1 cellular context compared by ENCODE assay signal in the genomic region with DNA sequence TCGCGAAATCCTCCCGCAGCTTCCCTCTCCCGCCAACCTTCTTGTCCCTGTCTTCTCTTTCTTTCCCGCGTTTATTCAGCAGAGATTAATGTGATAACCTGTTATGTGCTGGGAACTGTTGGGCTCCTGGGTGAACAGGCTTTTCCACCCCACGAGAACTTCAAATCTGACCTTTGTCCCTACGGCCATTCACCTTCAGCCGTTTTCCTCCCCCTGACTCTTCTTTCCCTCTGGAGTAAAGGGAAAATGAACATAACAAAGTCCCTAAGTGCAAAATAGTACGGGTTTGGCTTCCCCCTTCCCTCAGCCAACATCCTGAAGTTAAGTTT.
TF ChIP-seq lines count a peak whose summit lies in the region.

No MANE protein-coding gene starts in this region.

TF ChIP-seq in HepG2, 621 proteins besides CTCF, POLR2A, EP300 and RAD21 (continues in another document):
- TF ChIP-seq, protein P1, sequence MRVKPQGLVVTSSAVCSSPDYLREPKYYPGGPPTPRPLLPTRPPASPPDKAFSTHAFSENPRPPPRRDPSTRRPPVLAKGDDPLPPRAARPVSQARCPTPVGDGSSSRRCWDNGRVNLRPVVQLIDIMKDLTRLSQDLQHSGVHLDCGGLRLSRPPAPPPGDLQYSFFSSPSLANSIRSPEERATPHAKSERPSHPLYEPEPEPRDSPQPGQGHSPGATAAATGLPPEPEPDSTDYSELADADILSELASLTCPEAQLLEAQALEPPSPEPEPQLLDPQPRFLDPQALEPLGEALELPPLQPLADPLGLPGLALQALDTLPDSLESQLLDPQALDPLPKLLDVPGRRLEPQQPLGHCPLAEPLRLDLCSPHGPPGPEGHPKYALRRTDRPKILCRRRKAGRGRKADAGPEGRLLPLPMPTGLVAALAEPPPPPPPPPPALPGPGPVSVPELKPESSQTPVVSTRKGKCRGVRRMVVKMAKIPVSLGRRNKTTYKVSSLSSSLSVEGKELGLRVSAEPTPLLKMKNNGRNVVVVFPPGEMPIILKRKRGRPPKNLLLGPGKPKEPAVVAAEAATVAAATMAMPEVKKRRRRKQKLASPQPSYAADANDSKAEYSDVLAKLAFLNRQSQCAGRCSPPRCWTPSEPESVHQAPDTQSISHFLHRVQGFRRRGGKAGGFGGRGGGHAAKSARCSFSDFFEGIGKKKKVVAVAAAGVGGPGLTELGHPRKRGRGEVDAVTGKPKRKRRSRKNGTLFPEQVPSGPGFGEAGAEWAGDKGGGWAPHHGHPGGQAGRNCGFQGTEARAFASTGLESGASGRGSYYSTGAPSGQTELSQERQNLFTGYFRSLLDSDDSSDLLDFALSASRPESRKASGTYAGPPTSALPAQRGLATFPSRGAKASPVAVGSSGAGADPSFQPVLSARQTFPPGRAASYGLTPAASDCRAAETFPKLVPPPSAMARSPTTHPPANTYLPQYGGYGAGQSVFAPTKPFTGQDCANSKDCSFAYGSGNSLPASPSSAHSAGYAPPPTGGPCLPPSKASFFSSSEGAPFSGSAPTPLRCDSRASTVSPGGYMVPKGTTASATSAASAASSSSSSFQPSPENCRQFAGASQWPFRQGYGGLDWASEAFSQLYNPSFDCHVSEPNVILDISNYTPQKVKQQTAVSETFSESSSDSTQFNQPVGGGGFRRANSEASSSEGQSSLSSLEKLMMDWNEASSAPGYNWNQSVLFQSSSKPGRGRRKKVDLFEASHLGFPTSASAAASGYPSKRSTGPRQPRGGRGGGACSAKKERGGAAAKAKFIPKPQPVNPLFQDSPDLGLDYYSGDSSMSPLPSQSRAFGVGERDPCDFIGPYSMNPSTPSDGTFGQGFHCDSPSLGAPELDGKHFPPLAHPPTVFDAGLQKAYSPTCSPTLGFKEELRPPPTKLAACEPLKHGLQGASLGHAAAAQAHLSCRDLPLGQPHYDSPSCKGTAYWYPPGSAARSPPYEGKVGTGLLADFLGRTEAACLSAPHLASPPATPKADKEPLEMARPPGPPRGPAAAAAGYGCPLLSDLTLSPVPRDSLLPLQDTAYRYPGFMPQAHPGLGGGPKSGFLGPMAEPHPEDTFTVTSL (CRISPR knock-in tag; IDR thresholded peaks at IDR 0.05; ENCODE audit: borderline replicate concordance): 0 out of 2 replicates have a peak, but pooled peaks have one; percentile 8
- peak; percentile 29; the same call in 1 of the 2 replicates for TF ChIP-seq NR2F2 (IDR thresholded peaks at IDR 0.05; ENCODE audit: borderline replicate concordance, low read depth)
- TF ChIP-seq, protein P2, sequence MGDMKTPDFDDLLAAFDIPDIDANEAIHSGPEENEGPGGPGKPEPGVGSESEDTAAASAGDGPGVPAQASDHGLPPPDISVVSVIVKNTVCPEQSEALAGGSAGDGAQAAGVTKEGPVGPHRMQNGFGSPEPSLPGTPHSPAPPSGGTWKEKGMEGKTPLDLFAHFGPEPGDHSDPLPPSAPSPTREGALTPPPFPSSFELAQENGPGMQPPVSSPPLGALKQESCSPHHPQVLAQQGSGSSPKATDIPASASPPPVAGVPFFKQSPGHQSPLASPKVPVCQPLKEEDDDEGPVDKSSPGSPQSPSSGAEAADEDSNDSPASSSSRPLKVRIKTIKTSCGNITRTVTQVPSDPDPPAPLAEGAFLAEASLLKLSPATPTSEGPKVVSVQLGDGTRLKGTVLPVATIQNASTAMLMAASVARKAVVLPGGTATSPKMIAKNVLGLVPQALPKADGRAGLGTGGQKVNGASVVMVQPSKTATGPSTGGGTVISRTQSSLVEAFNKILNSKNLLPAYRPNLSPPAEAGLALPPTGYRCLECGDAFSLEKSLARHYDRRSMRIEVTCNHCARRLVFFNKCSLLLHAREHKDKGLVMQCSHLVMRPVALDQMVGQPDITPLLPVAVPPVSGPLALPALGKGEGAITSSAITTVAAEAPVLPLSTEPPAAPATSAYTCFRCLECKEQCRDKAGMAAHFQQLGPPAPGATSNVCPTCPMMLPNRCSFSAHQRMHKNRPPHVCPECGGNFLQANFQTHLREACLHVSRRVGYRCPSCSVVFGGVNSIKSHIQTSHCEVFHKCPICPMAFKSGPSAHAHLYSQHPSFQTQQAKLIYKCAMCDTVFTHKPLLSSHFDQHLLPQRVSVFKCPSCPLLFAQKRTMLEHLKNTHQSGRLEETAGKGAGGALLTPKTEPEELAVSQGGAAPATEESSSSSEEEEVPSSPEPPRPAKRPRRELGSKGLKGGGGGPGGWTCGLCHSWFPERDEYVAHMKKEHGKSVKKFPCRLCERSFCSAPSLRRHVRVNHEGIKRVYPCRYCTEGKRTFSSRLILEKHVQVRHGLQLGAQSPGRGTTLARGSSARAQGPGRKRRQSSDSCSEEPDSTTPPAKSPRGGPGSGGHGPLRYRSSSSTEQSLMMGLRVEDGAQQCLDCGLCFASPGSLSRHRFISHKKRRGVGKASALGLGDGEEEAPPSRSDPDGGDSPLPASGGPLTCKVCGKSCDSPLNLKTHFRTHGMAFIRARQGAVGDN (CRISPR knock-in tag; IDR thresholded peaks at IDR 0.05): no peak
- no peak for TF ChIP-seq ZNF549 (CRISPR knock-in tag; IDR thresholded peaks at IDR 0.05)
- TF ChIP-seq MEIS1 (CRISPR knock-in tag; IDR thresholded peaks at IDR 0.05; ENCODE audit: borderline replicate concordance): 0 out of 2 replicates have a peak, but pooled peaks have one; percentile 9
- TF ChIP-seq, protein P3, sequence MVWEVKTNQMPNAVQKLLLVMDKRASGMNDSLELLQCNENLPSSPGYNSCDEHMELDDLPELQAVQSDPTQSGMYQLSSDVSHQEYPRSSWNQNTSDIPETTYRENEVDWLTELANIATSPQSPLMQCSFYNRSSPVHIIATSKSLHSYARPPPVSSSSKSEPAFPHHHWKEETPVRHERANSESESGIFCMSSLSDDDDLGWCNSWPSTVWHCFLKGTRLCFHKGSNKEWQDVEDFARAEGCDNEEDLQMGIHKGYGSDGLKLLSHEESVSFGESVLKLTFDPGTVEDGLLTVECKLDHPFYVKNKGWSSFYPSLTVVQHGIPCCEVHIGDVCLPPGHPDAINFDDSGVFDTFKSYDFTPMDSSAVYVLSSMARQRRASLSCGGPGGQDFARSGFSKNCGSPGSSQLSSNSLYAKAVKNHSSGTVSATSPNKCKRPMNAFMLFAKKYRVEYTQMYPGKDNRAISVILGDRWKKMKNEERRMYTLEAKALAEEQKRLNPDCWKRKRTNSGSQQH (CRISPR knock-in tag; IDR thresholded peaks at IDR 0.05; ENCODE audit: low read depth): 0 out of 2 replicates have a peak, but pooled peaks have one; percentile 1
- TF ChIP-seq HNF4G (IDR thresholded peaks at IDR 0.05; ENCODE audit: borderline replicate concordance, low read depth, low read length): peak; percentile 70
- TF ChIP-seq HNF4G (CRISPR knock-in tag; IDR thresholded peaks at IDR 0.05; ENCODE audit: borderline replicate concordance, low read depth): no peak
- TF ChIP-seq GABPA (IDR thresholded peaks at IDR 0.05; ENCODE audit: low read depth, low read length): no peak
- TF ChIP-seq GABPA (CRISPR knock-in tag; IDR thresholded peaks at IDR 0.05; ENCODE audit: low read depth): 0 out of 2 replicates have a peak, but pooled peaks have one; percentile 22
- TF ChIP-seq, protein P4, sequence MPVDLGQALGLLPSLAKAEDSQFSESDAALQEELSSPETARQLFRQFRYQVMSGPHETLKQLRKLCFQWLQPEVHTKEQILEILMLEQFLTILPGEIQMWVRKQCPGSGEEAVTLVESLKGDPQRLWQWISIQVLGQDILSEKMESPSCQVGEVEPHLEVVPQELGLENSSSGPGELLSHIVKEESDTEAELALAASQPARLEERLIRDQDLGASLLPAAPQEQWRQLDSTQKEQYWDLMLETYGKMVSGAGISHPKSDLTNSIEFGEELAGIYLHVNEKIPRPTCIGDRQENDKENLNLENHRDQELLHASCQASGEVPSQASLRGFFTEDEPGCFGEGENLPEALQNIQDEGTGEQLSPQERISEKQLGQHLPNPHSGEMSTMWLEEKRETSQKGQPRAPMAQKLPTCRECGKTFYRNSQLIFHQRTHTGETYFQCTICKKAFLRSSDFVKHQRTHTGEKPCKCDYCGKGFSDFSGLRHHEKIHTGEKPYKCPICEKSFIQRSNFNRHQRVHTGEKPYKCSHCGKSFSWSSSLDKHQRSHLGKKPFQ (CRISPR knock-in tag; IDR thresholded peaks at IDR 0.05; ENCODE audit: insufficient replicate concordance): peak; percentile 35
- TF ChIP-seq ZNF230 (CRISPR knock-in tag; IDR thresholded peaks at IDR 0.05): no peak
- TF ChIP-seq GATAD2A (CRISPR knock-in tag; IDR thresholded peaks at IDR 0.05): peak; percentile 47; the same call in 1 of the 2 replicates
- peak; percentile 11; the same call in 1 of the 2 replicates for TF ChIP-seq NKX3-1 (CRISPR knock-in tag; IDR thresholded peaks at IDR 0.05)
- TF ChIP-seq ZNF530 (CRISPR knock-in tag; IDR thresholded peaks at IDR 0.05; ENCODE audit: low read depth): no peak
- peak; percentile 72 for TF ChIP-seq DMAP1 (CRISPR knock-in tag; IDR thresholded peaks at IDR 0.05)
- TF ChIP-seq, protein P5, sequence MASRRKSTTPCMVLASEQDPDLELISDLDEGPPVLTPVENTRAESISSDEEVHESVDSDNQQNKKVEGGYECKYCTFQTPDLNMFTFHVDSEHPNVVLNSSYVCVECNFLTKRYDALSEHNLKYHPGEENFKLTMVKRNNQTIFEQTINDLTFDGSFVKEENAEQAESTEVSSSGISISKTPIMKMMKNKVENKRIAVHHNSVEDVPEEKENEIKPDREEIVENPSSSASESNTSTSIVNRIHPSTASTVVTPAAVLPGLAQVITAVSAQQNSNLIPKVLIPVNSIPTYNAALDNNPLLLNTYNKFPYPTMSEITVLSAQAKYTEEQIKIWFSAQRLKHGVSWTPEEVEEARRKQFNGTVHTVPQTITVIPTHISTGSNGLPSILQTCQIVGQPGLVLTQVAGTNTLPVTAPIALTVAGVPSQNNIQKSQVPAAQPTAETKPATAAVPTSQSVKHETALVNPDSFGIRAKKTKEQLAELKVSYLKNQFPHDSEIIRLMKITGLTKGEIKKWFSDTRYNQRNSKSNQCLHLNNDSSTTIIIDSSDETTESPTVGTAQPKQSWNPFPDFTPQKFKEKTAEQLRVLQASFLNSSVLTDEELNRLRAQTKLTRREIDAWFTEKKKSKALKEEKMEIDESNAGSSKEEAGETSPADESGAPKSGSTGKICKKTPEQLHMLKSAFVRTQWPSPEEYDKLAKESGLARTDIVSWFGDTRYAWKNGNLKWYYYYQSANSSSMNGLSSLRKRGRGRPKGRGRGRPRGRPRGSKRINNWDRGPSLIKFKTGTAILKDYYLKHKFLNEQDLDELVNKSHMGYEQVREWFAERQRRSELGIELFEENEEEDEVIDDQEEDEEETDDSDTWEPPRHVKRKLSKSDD (CRISPR knock-in tag; IDR thresholded peaks at IDR 0.05; ENCODE audit: low read depth): 0 out of 2 replicates have a peak, but pooled peaks have one; percentile 5
- 0 out of 2 replicates have a peak, but pooled peaks have one; percentile 28 for TF ChIP-seq BRD4 (CRISPR knock-in tag; IDR thresholded peaks at IDR 0.05)
- peak; percentile 73 for TF ChIP-seq HNF4A (CRISPR knock-in tag; IDR thresholded peaks at IDR 0.05)
- TF ChIP-seq U2AF2 (IDR thresholded peaks at IDR 0.05; ENCODE audit: low read depth, low read length): no peak
- TF ChIP-seq PPARG (CRISPR knock-in tag; conservative IDR thresholded peaks at IDR 0.05): peak; percentile 50; the same call in 1 of the 2 replicates
- TF ChIP-seq NR2F6 (IDR thresholded peaks at IDR 0.05): peak; percentile 48; the same call in 1 of the 2 replicates
- no peak for TF ChIP-seq NR2F6 (CRISPR knock-in tag; IDR thresholded peaks at IDR 0.05)
- TF ChIP-seq NCOR1 (IDR thresholded peaks at IDR 0.05; ENCODE audit: borderline replicate concordance, low read length): 0 out of 2 replicates have a peak, but pooled peaks have one; percentile 11
- TF ChIP-seq ZNF136 (CRISPR knock-in tag; IDR thresholded peaks at IDR 0.05; ENCODE audit: low read depth): 0 out of 2 replicates have a peak, but pooled peaks have one; percentile 7
- TF ChIP-seq, protein P6, sequence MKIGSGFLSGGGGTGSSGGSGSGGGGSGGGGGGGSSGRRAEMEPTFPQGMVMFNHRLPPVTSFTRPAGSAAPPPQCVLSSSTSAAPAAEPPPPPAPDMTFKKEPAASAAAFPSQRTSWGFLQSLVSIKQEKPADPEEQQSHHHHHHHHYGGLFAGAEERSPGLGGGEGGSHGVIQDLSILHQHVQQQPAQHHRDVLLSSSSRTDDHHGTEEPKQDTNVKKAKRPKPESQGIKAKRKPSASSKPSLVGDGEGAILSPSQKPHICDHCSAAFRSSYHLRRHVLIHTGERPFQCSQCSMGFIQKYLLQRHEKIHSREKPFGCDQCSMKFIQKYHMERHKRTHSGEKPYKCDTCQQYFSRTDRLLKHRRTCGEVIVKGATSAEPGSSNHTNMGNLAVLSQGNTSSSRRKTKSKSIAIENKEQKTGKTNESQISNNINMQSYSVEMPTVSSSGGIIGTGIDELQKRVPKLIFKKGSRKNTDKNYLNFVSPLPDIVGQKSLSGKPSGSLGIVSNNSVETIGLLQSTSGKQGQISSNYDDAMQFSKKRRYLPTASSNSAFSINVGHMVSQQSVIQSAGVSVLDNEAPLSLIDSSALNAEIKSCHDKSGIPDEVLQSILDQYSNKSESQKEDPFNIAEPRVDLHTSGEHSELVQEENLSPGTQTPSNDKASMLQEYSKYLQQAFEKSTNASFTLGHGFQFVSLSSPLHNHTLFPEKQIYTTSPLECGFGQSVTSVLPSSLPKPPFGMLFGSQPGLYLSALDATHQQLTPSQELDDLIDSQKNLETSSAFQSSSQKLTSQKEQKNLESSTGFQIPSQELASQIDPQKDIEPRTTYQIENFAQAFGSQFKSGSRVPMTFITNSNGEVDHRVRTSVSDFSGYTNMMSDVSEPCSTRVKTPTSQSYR (CRISPR knock-in tag; IDR thresholded peaks at IDR 0.05; ENCODE audit: borderline replicate concordance): no peak
- TF ChIP-seq ELF4 (CRISPR knock-in tag; IDR thresholded peaks at IDR 0.05; ENCODE audit: borderline replicate concordance): peak; percentile 51; the same call in 1 of the 2 replicates
- TF ChIP-seq ZNF264 (CRISPR knock-in tag; IDR thresholded peaks at IDR 0.05): peak; percentile 37; the same call in 1 of the 2 replicates
- TF ChIP-seq ZBTB8A (CRISPR knock-in tag; IDR thresholded peaks at IDR 0.05; ENCODE audit: borderline replicate concordance, low read depth): 0 out of 2 replicates have a peak, but pooled peaks have one; percentile 6
- 0 out of 2 replicates have a peak, but pooled peaks have one; percentile 23 for TF ChIP-seq ZNF501 (CRISPR knock-in tag; IDR thresholded peaks at IDR 0.05)
- TF ChIP-seq, protein P7, sequence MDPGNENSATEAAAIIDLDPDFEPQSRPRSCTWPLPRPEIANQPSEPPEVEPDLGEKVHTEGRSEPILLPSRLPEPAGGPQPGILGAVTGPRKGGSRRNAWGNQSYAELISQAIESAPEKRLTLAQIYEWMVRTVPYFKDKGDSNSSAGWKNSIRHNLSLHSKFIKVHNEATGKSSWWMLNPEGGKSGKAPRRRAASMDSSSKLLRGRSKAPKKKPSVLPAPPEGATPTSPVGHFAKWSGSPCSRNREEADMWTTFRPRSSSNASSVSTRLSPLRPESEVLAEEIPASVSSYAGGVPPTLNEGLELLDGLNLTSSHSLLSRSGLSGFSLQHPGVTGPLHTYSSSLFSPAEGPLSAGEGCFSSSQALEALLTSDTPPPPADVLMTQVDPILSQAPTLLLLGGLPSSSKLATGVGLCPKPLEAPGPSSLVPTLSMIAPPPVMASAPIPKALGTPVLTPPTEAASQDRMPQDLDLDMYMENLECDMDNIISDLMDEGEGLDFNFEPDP (CRISPR knock-in tag; conservative IDR thresholded peaks at IDR 0.05): peak; percentile 6; the same call in 1 of the 2 replicates
- TF ChIP-seq, protein P8, sequence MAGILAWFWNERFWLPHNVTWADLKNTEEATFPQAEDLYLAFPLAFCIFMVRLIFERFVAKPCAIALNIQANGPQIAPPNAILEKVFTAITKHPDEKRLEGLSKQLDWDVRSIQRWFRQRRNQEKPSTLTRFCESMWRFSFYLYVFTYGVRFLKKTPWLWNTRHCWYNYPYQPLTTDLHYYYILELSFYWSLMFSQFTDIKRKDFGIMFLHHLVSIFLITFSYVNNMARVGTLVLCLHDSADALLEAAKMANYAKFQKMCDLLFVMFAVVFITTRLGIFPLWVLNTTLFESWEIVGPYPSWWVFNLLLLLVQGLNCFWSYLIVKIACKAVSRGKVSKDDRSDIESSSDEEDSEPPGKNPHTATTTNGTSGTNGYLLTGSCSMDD (CRISPR knock-in tag; IDR thresholded peaks at IDR 0.05): no peak
